ENCODE assay signal across 27 cellular contexts in genomic region chr2:191875859-191876258, GRCh38.
"Had no signal": no experiment of that assay in that cellular context is flagged by ENCODE, and none has a peak within 500 bp of the region (broad histone marks: within the 10 kb centered on the region; RNA-seq: fewer than 3 reads in every experiment).

No MANE protein-coding gene starts in this region.

- H3K9ac ChIP-seq: neural progenitor cell, parathyroid adenoma had no signal

- ATAC-seq: heart left ventricle; left colon; left lung; lower lobe of right lung; natural killer cell; psoas muscle; right lobe of liver; stimulated activated effector memory CD8-positive, alpha-beta T cell treated with anti-CD3 and anti-CD28 coated beads, Interleukin-12 subunit alpha, Interleukin-12 subunit beta, amount 100 ng/mL, for 72 hours; upper lobe of right lung had no signal

- DNase-seq: heart left ventricle; hypothalamus; immature natural killer cell; kidney; left colon; left lung; lower lobe of right lung; naive B cell; natural killer cell; nephron progenitor cell; occipital lobe; psoas muscle; right lobe of liver; spleen; stimulated activated CD4-positive, alpha-beta T cell treated with anti-CD3 and anti-CD28 coated beads, Interleukin-4, amount 100 ng/mL, for 24 hours; stimulated activated naive CD4-positive, alpha-beta T cell; tibial artery; trophoblast cell; upper lobe of right lung had no signal

- H3K27me3 ChIP-seq: heart left ventricle, left lung, neural progenitor cell, neutrophil, right atrium auricular region, right lobe of liver, spleen, suprapubic skin, tibial artery, upper lobe of right lung had no signal

- H3K9me3 ChIP-seq: heart left ventricle, left lung, lower lobe of right lung, neutrophil, psoas muscle, right atrium auricular region, right lobe of liver, spleen, suprapubic skin, thoracic aorta, tibial artery, upper lobe of right lung had no signal

- H3K4me3 ChIP-seq: heart left ventricle, left lung, lower lobe of right lung, neural progenitor cell, psoas muscle, right atrium auricular region, right lobe of liver, skin epidermis, spleen, suprapubic skin, thoracic aorta, tibial artery, upper lobe of right lung had no signal

- H3K4me1 ChIP-seq: left lung, lower lobe of right lung, neural progenitor cell, parathyroid adenoma, psoas muscle, right atrium auricular region, right lobe of liver, spleen, suprapubic skin, upper lobe of right lung had no signal

- H3K27ac ChIP-seq: left lung, lower lobe of right lung, neural progenitor cell, neutrophil, parathyroid adenoma, psoas muscle, right atrium auricular region, right lobe of liver, skin epidermis, spleen, suprapubic skin, thoracic aorta, tibial artery, upper lobe of right lung had no signal

- H3K36me3 ChIP-seq: heart left ventricle, left lung, lower lobe of right lung, neural progenitor cell, neutrophil, right atrium auricular region, right lobe of liver, spleen, suprapubic skin, thoracic aorta, tibial artery, upper lobe of right lung had no signal
